ENCODE assay signal across 12 cellular contexts in genomic region chr9:38017885-38018186, GRCh38. TPM values are rescaled to one million over a fixed set of nuclear protein-coding genes. Genes with fewer than 3 reads are reported as not detected.
A peak's percentile ranks its signal among the peaks of the same experiment; 100 is the strongest.
DNase-seq lines count a peak whose midpoint lies in the region; ATAC-seq and TF ChIP-seq lines count a peak whose summit lies in the region.
"Had no signal": no experiment of that assay in that cellular context is flagged by ENCODE, and none has a peak within 500 bp of the region (broad histone marks: within the 10 kb centered on the region; RNA-seq: fewer than 3 reads in every experiment).

No MANE protein-coding gene starts in this region.

- no peak for TF ChIP-seq POLR2A in adrenal gland (IDR thresholded peaks at IDR 0.05)

- DNase-seq in Karpas-422 (no peak), caudate nucleus (lab: John Stamatoyannopoulos, UW) (no peak), substantia nigra (lab: John Stamatoyannopoulos, UW) (no peak), adrenal gland (no peak), NCI-H1694 (lab: John Stamatoyannopoulos, UW) (no peak)
- DNase-seq: CD4-positive, alpha-beta T cell had no signal

- no peak overlapping the region for H2AFZ ChIP-seq in Karpas-422 (ENCODE audit: low read length)
- H2AFZ ChIP-seq: parathyroid adenoma had no signal

- H3K9me2 ChIP-seq in Karpas-422 (replicated peaks; ENCODE audit: insufficient read depth, low read length): no peaks in the 10 kb centered on the region

- TF ChIP-seq CTCF in adrenal gland (IDR thresholded peaks at IDR 0.05): no peak

- H3K36me3 ChIP-seq in Karpas-422 (ENCODE audit: insufficient read depth, low read length): no peaks in the 10 kb centered on the region
- H3K36me3 ChIP-seq in mesodermal cell (ENCODE audit: control insufficient read depth, insufficient read depth, low read length): peaks cover 40% of the 10 kb centered on the region
- H3K36me3 ChIP-seq in adrenal gland (replicated peaks in 1 of 2): no peaks in the 10 kb centered on the region

- peaks cover 97% of the 10 kb centered on the region for H3K4me1 ChIP-seq in Karpas-422 (ENCODE audit: low read length)
- H3K4me1 ChIP-seq in mesodermal cell (ENCODE audit: control insufficient read depth, insufficient read depth, low read length, poor library complexity, severe bottlenecking): peaks cover 66% of the 10 kb centered on the region
- peaks cover 0 to 38% of the 10 kb centered on the region in 2 donors for H3K4me1 ChIP-seq in adrenal gland (replicated peaks in 1 of 2)

- H3K9ac ChIP-seq in Karpas-422 (ENCODE audit: low read length): peak overlapping the region; percentile 75
- H3K9ac ChIP-seq: parathyroid adenoma had no signal

- WGBS in mesodermal cell (ENCODE audit: insufficient coverage in 2 of 2), 2 experiments: 70 to 100% methylated on average over 1 to 2 of the region's 2 CpGs
- 82 to 93% (median 87%) methylated on average over 2 of the region's 2 CpGs for WGBS in adrenal gland, 4 donors

- H3K9me3 ChIP-seq in Karpas-422 (ENCODE audit: low read length) (no peaks in the 10 kb centered on the region), mesodermal cell (ENCODE audit: control insufficient read depth, low read length) (no peaks in the 10 kb centered on the region), adrenal gland (replicated peaks in 1 of 3) (no peaks in the 10 kb centered on the region)
- H3K9me3 ChIP-seq: heart left ventricle had no signal

- H3K27me3 ChIP-seq in Karpas-422 (ENCODE audit: low read length): no peaks in the 10 kb centered on the region
- H3K27me3 ChIP-seq in adrenal gland: no peaks in the 10 kb centered on the region
- H3K27me3 ChIP-seq: heart left ventricle had no signal

- no peaks in the 10 kb centered on the region for H4K20me1 ChIP-seq in Karpas-422 (ENCODE audit: insufficient read depth, low read depth, low read length)

- no peak for ATAC-seq in GM21447 (IDR thresholded peaks at IDR 0.05; ENCODE audit: unreplicated experiment)
- ATAC-seq in GM18868 (IDR thresholded peaks at IDR 0.05; ENCODE audit: unreplicated experiment): no peak
- ATAC-seq: GM12878 had no signal

- peak overlapping the region; percentile 50; the same call in 1 of the 2 replicates for H3K4me3 ChIP-seq in Karpas-422 (ENCODE audit: low read length)
- H3K4me3 ChIP-seq in mesodermal cell (ENCODE audit: extremely low read depth, insufficient read depth, low read length, poor library complexity, severe bottlenecking): no peak overlapping the region
- H3K4me3 ChIP-seq in adrenal gland: no peak overlapping the region
- H3K4me3 ChIP-seq: GM12878, heart left ventricle had no signal

- H3K79me2 ChIP-seq in Karpas-422 (ENCODE audit: low read length): peaks cover 37% of the 10 kb centered on the region

- intact Hi-C loops in adrenal gland (cut with DNase I): loop anchor here in 1 of 2 donors (10.0 kb wide), 1 partner anchor 137 kb away; no protein-coding TSS in a partner anchor

- H3K4me2 ChIP-seq in Karpas-422 (ENCODE audit: low read depth, low read length, poor library complexity, severe bottlenecking): peak overlapping the region; percentile 89

- H3K27ac ChIP-seq in Karpas-422 (ENCODE audit: low read length) (peak overlapping the region; percentile 99), caudate nucleus (ENCODE audit: low read depth, low read length) (peak overlapping the region; percentile 90), mesodermal cell (ENCODE audit: low read depth, low read length, severe bottlenecking) (peak overlapping the region; percentile 97), substantia nigra (ENCODE audit: low read depth, low read length, poor library complexity, severe bottlenecking) (peak overlapping the region; percentile 82), adrenal gland (no peak overlapping the region)
- H3K27ac ChIP-seq: parathyroid adenoma had no signal

RNA-seq across cellular contexts. Expression of gene SHB, which starts 51.2 kb away (rescaled TPM):
- total RNA-seq in Karpas-422 (2014; rRNA removed; shearing (Covaris generic); ENCODE audit: low replicate concordance): 27.1 and 42.8 TPM in 2 replicates
- 16.0 TPM for polyA plus RNA-seq in mesodermal cell (2013, experiment 1 of 2)
- polyA plus RNA-seq in mesodermal cell (2013, experiment 2 of 2): 15.2 TPM
- total RNA-seq in adrenal gland: 10 to 100 TPM in 6 of 8 donors, 1 to 10 TPM in 2; 5.8 to 21.2 (median 14.2) TPM
- polyA plus RNA-seq in adrenal gland: 1 to 10 TPM; 6.0 to 7.9 (median 6.8) TPM

Comparison
In these comparisons a context has a peak if more than half of its experiments do, and no peak if none do; other contexts are left out.
1. H3K27ac ChIP-seq: peak in Karpas-422 (single experiment), caudate nucleus (single experiment), mesodermal cell (single experiment) and substantia nigra (single experiment); none in adrenal gland (0 of 5).